In genomic region chr17:45222994-45223540, GRCh38 we compare ENCODE assay signal across 9 cellular contexts. TPM values are rescaled to one million over a fixed set of nuclear protein-coding genes. Genes with fewer than 3 reads are reported as not detected.
A peak's percentile ranks its signal among the peaks of the same experiment; 100 is the strongest.
DNase-seq lines count a peak whose midpoint lies in the region; ATAC-seq and TF ChIP-seq lines count a peak whose summit lies in the region.
"Had no signal": no experiment of that assay in that cellular context is flagged by ENCODE, and none has a peak within 500 bp of the region (broad histone marks: within the 10 kb centered on the region; RNA-seq: fewer than 3 reads in every experiment).

No MANE protein-coding gene starts in this region.

- no peak for ATAC-seq in esophagus mucosa
- no peak for ATAC-seq in GM21717 (IDR thresholded peaks at IDR 0.05; ENCODE audit: unreplicated experiment)

- no peak for DNase-seq in Caco-2
- DNase-seq in MM.1S, result peak; percentile 20
- no peak for DNase-seq in effector memory CD4-positive, alpha-beta T cell
- no peak for DNase-seq in neural crest cell (ENCODE audit: low read depth, low spot score)
- DNase-seq in MG63, result no peak
- DNase-seq in nucleus accumbens (lab: John Stamatoyannopoulos, UW), result no peak

- peak overlapping the region; percentile 90 for H3K4me2 ChIP-seq in MM.1S (ENCODE audit: low read depth, low read length)

- POLR2A ChIA-PET in Caco-2 (lab: Charles Lee), result no interaction called here

- intact Hi-C loops in Caco-2 (cut with micrococcal nuclease; ENCODE audit: unreplicated experiment), result no loop called here

- H3K27ac ChIP-seq in MM.1S (ENCODE audit: low read length), result peak overlapping the region; percentile 99
- peak overlapping the region; percentile 100 for H3K27ac ChIP-seq in effector memory CD4-positive, alpha-beta T cell (ENCODE audit: insufficient read depth, low read length, poor library complexity, severe bottlenecking)
- H3K27ac ChIP-seq: SJSA1 had no signal

- peaks cover 75% of the 10 kb centered on the region for H3F3A ChIP-seq in MM.1S (ENCODE audit: insufficient read depth, low read length)

- peaks cover 1% of the 10 kb centered on the region; the same call in 1 of the 2 replicates for H3K27me3 ChIP-seq in Caco-2 (replicated peaks; ENCODE audit: control insufficient read depth, insufficient read depth, low read length)
- no peaks in the 10 kb centered on the region for H3K27me3 ChIP-seq in MM.1S (replicated peaks; ENCODE audit: insufficient read depth, low read length)
- H3K27me3 ChIP-seq in effector memory CD4-positive, alpha-beta T cell (replicated peaks; ENCODE audit: control insufficient read depth, insufficient read depth, low read length, poor library complexity, severe bottlenecking), result no peaks in the 10 kb centered on the region
- no peaks in the 10 kb centered on the region for H3K27me3 ChIP-seq in MG63

- no peak overlapping the region for H2AFZ ChIP-seq in MM.1S (ENCODE audit: low read length)

- no peaks in the 10 kb centered on the region for H3K36me3 Mint-ChIP-seq in Caco-2 (ENCODE audit: insufficient read depth, unreplicated experiment)
- no peaks in the 10 kb centered on the region for H3K36me3 Mint-ChIP-seq in neural crest cell (ENCODE audit: low read depth)

- H4K20me1 ChIP-seq in MM.1S (ENCODE audit: insufficient read depth, low read length), result no peaks in the 10 kb centered on the region

- H3K4me1 Mint-ChIP-seq in Caco-2 (ENCODE audit: low read depth, unreplicated experiment), result no peaks in the 10 kb centered on the region
- no peaks in the 10 kb centered on the region for H3K4me1 Mint-ChIP-seq in neural crest cell

- H3K9me3 Mint-ChIP-seq in Caco-2 (ENCODE audit: unreplicated experiment) (no peaks in the 10 kb centered on the region), neural crest cell (no peaks in the 10 kb centered on the region)

- no peaks in the 10 kb centered on the region for H3K9me3 ChIP-seq in Caco-2
- no peaks in the 10 kb centered on the region for H3K9me3 ChIP-seq in MM.1S (replicated peaks; ENCODE audit: insufficient read depth, low read length)
- H3K9me3 ChIP-seq in effector memory CD4-positive, alpha-beta T cell (ENCODE audit: control insufficient read depth, low read length), result no peaks in the 10 kb centered on the region
- H3K9me3 ChIP-seq in MG63, result no peaks in the 10 kb centered on the region
- H3K9me3 ChIP-seq: SJSA1 had no signal

- no peak overlapping the region for H3K27ac Mint-ChIP-seq in Caco-2 (ENCODE audit: unreplicated experiment)
- H3K27ac Mint-ChIP-seq in neural crest cell (ENCODE audit: unreplicated experiment), result no peak overlapping the region

- H3K4me3 ChIP-seq in Caco-2 (ENCODE audit: low read depth, low read length), result no peak overlapping the region
- H3K4me3 ChIP-seq in MM.1S (ENCODE audit: low read length), result peak overlapping the region; percentile 98
- peak overlapping the region; percentile 79 for H3K4me3 ChIP-seq in effector memory CD4-positive, alpha-beta T cell (ENCODE audit: insufficient read depth, low read depth, low read length, poor library complexity, severe bottlenecking)
- H3K4me3 ChIP-seq in MG63, result no peak overlapping the region
- H3K4me3 ChIP-seq: SJSA1 had no signal

- H3K79me2 ChIP-seq in MM.1S (ENCODE audit: low read length), result peaks cover 75% of the 10 kb centered on the region

- CTCF ChIA-PET in Caco-2 (lab: Charles Lee), result interaction anchor here (1.2 kb wide), 1 partner anchor 88 kb away, joined by 4 read pairs; the partner anchor contains the start of gene ACBD4

- H3K36me3 ChIP-seq in Caco-2 (ENCODE audit: control insufficient read depth, insufficient read depth, low read length) (no peaks in the 10 kb centered on the region), MM.1S (replicated peaks; ENCODE audit: insufficient read depth, low read length) (no peaks in the 10 kb centered on the region), MG63 (no peaks in the 10 kb centered on the region)
- peaks cover 4% of the 10 kb centered on the region for H3K36me3 ChIP-seq in effector memory CD4-positive, alpha-beta T cell (ENCODE audit: control insufficient read depth, insufficient read depth, low read length)
- H3K36me3 ChIP-seq: SJSA1 had no signal

- TF ChIP-seq CTCF in Caco-2 (IDR thresholded peaks at IDR 0.05; ENCODE audit: insufficient read depth in 1 of 2, low read depth in 1 of 2, low read length in 1 of 2, severe bottlenecking in 1 of 2, unreplicated experiment in 1 of 2) (no peak), MM.1S (IDR thresholded peaks at IDR 0.05; ENCODE audit: low read length) (no peak), neural crest cell (conservative IDR thresholded peaks at IDR 0.05) (no peak)

- H3K9me2 ChIP-seq in MM.1S (replicated peaks; ENCODE audit: insufficient read depth, low read length), result no peaks in the 10 kb centered on the region

- peaks cover 17% of the 10 kb centered on the region for H3K27me3 Mint-ChIP-seq in Caco-2 (ENCODE audit: insufficient read depth, unreplicated experiment)
- peaks cover 64% of the 10 kb centered on the region for H3K27me3 Mint-ChIP-seq in neural crest cell (ENCODE audit: low read depth)

- H3K4me3 Mint-ChIP-seq in Caco-2 (ENCODE audit: unreplicated experiment) (peak overlapping the region; percentile 73), neural crest cell (peak overlapping the region; percentile 57)

- peak overlapping the region; percentile 98 for H3K9ac ChIP-seq in MM.1S (ENCODE audit: low read length)

- no TSS peak for BruUV-seq in Caco-2 (replicated peaks; lab: Mats Ljungman, UMichigan)

- H3K4me1 ChIP-seq in Caco-2 (peaks cover 5% of the 10 kb centered on the region; the same call in 1 of the 2 replicates), MM.1S (ENCODE audit: low read length) (peaks cover 46% of the 10 kb centered on the region)
- peaks cover 65% of the 10 kb centered on the region for H3K4me1 ChIP-seq in effector memory CD4-positive, alpha-beta T cell (ENCODE audit: control insufficient read depth, insufficient read depth, low read length, poor library complexity, severe bottlenecking)

RNA-seq across cellular contexts. Expression of gene FMNL1, which starts 1.4 kb away (rescaled TPM):
- total RNA-seq in Caco-2 (2022) (2.8 and 3.0 TPM in 2 replicates), neural crest cell (1.1 and 1.2 TPM in 2 replicates), esophagus mucosa (2.6 TPM)
- 4.3 and 9.0 TPM in 2 replicates for total RNA-seq in MG63 (2014; rRNA removed; shearing (Covaris generic); ENCODE audit: low replicate concordance)
- total RNA-seq: SJSA1 had no signal

RNA-seq across cellular contexts. Expression of gene SPATA32, which starts 38.8 kb away (rescaled TPM):
- total RNA-seq in Caco-2 (2022) (not detected in 2 replicates), neural crest cell (0.23 and 0.25 TPM in 2 replicates), esophagus mucosa (0.24 TPM)
- total RNA-seq in MG63 (2014; rRNA removed; shearing (Covaris generic); ENCODE audit: low replicate concordance), result not detected in 2 replicates
- total RNA-seq: SJSA1 had no signal

Comparison
In these comparisons a context has a peak if more than half of its experiments do, and no peak if none do; other contexts are left out.
1. H3K4me3 ChIP-seq: peak in MM.1S (single experiment) and effector memory CD4-positive, alpha-beta T cell (single experiment); none in Caco-2 (single experiment) and MG63 (single experiment).